In genomic region chr2:151777487-151777886, GRCh38 we compare ENCODE assay signal across 1 cellular context.
TF ChIP-seq lines count a peak whose summit lies in the region.

No MANE protein-coding gene starts in this region.

TF ChIP-seq in HepG2, 621 proteins besides CTCF, POLR2A, EP300 and RAD21:
- TF ChIP-seq SMC3 (IDR thresholded peaks at IDR 0.05; ENCODE audit: low read length) (peak; percentile 23; the same call in 1 of the 2 replicates), RFXAP (CRISPR knock-in tag; IDR thresholded peaks at IDR 0.05; ENCODE audit: borderline replicate concordance) (no peak), STAG1 (CRISPR knock-in tag; IDR thresholded peaks at IDR 0.05) (peak; percentile 53)
